ENCODE assay signal across 16 cellular contexts in the genomic region with DNA sequence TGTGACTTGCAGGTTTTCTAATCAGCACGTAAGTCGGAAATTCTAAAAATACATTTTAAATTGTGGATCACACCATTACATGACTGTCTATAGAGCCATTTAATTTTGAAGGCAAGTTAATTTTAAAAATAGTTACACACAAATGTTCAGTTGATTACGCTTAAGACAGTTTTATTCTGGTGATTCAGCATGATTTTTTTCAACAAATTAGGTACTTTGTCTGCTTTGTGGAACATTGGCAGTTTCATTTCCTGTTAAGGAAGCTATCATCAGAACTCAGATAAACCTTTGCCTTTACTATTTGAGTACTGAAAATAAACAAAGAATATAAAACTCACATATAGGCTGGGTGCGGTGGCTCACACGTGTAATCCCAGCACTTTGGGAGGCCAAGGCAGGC. TPM values are rescaled to one million over a fixed set of nuclear protein-coding genes. Genes with fewer than 3 reads are reported as not detected.
A peak's percentile ranks its signal among the peaks of the same experiment; 100 is the strongest.
DNase-seq lines count a peak whose midpoint lies in the region; FAIRE-seq and TF ChIP-seq lines count a peak whose summit lies in the region.
"Had no signal": no experiment of that assay in that cellular context is flagged by ENCODE, and none has a peak within 500 bp of the region (broad histone marks: within the 10 kb centered on the region; RNA-seq: fewer than 3 reads in every experiment).

No MANE protein-coding gene starts in this region.

- H3K9ac ChIP-seq in OCI-LY3 (ENCODE audit: low read length) = no peak overlapping the region

- H3K4me3 ChIP-seq in OCI-LY3 (ENCODE audit: low read length) = no peak overlapping the region

- H3K9me3 ChIP-seq in OCI-LY3 (ENCODE audit: insufficient read depth, low read length) = no peaks in the 10 kb centered on the region

- peak overlapping the region; percentile 81; the same call in 1 of the 2 replicates for H2AFZ ChIP-seq in OCI-LY3 (ENCODE audit: low read depth, low read length)

- H3K4me2 ChIP-seq in OCI-LY3 (ENCODE audit: low read length) = peak overlapping the region; percentile 52

- H3K27me3 Mint-ChIP-seq in progenitor cell of endocrine pancreas = no peaks in the 10 kb centered on the region
- H3K27me3 Mint-ChIP-seq: naive B cell had no signal

- H3K27ac Mint-ChIP-seq in progenitor cell of endocrine pancreas = peak overlapping the region; percentile 24
- H3K27ac Mint-ChIP-seq: naive B cell had no signal

- no peak overlapping the region for H3K27ac ChIP-seq in OCI-LY3 (ENCODE audit: low read length)
- H3K27ac ChIP-seq: brain microvascular endothelial cell, C4-2B had no signal

- no peaks in the 10 kb centered on the region for H4K20me1 ChIP-seq in OCI-LY3 (ENCODE audit: insufficient read depth, low read length)

- no peaks in the 10 kb centered on the region for H3K9me3 Mint-ChIP-seq in progenitor cell of endocrine pancreas (ENCODE audit: low read depth)

- H3K27me3 ChIP-seq in OCI-LY3 (ENCODE audit: low read depth, low read length) = no peaks in the 10 kb centered on the region
- H3K27me3 ChIP-seq: brain microvascular endothelial cell had no signal

- H3K36me3 ChIP-seq in OCI-LY3 (replicated peaks; ENCODE audit: low read depth, low read length) = no peaks in the 10 kb centered on the region
- H3K36me3 ChIP-seq: brain microvascular endothelial cell had no signal

- peaks cover 28% of the 10 kb centered on the region for H3K4me1 Mint-ChIP-seq in progenitor cell of endocrine pancreas (ENCODE audit: low read depth)

- H3K4me1 ChIP-seq in OCI-LY3 (ENCODE audit: low read length) = peaks cover 30% of the 10 kb centered on the region

- no peak for DNase-seq in GM18507 (ENCODE audit: extremely low spot score, insufficient read length, low read depth)
- no peak for DNase-seq in progenitor cell of endocrine pancreas (ENCODE audit: low spot score, unreplicated experiment)
- no peak for DNase-seq in NCI-H2227 treated with DMSO at 0.1 percent for 48 hours (lab: John Stamatoyannopoulos, UW)
- DNase-seq in NCI-H146 (lab: John Stamatoyannopoulos, UW) = no peak
- no peak for DNase-seq in HT-29 (ENCODE audit: low spot score)
- DNase-seq: activated CD4-positive, alpha-beta T cell treated with anti-CD3 and anti-CD28 coated beads for 1 hour; activated naive CD4-positive, alpha-beta T cell treated with anti-CD3 and anti-CD28 coated beads, Interleukin-2, amount 50 U/mL, for 16 hours; brain microvascular endothelial cell; effector CD8-positive, alpha-beta T cell; naive B cell; NCI-H1930; NCI-H510A treated with DMSO at 0.1 percent for 48 hours; T-helper 1 cell had no signal

- FAIRE-seq in GM18507 (lab: Jason Lieb, UNC) = peak; percentile 57
- peak; percentile 55 for FAIRE-seq in colon (lab: Jason Lieb, UNC)

- H3K36me3 Mint-ChIP-seq in progenitor cell of endocrine pancreas (ENCODE audit: insufficient read depth) = no peaks in the 10 kb centered on the region

- H3K4me3 Mint-ChIP-seq in progenitor cell of endocrine pancreas (ENCODE audit: low read depth) = no peak overlapping the region
- H3K4me3 Mint-ChIP-seq: naive B cell had no signal

- TF ChIP-seq CTCF in OCI-LY3 (IDR thresholded peaks at IDR 0.05; ENCODE audit: low read depth, low read length) (no peak), progenitor cell of endocrine pancreas (IDR thresholded peaks at IDR 0.05; ENCODE audit: unreplicated experiment) (no peak)

- no peaks in the 10 kb centered on the region for H3K79me2 ChIP-seq in OCI-LY3 (ENCODE audit: low read length)

RNA-seq across cellular contexts. Expression of a gene that starts 19.5 kb away (rescaled TPM):
- total RNA-seq in progenitor cell of endocrine pancreas = 193 and 242 TPM in 2 replicates
- 70.2 and 80.5 TPM in 2 replicates for total RNA-seq in HT-29 (2014; rRNA removed; shearing (Covaris generic))

RNA-seq across cellular contexts. Expression of a gene that starts 59.4 kb away (rescaled TPM):
- total RNA-seq in progenitor cell of endocrine pancreas = 33.8 and 36.1 TPM in 2 replicates
- 6.1 and 6.7 TPM in 2 replicates for total RNA-seq in HT-29 (2014; rRNA removed; shearing (Covaris generic))
